Comparison of ENCODE assay signal across 8 cellular contexts in genomic region chr3:52004158-52004787, GRCh38. TPM values are rescaled to one million over a fixed set of nuclear protein-coding genes. Genes with fewer than 3 reads are reported as not detected.
DNase-seq lines count a peak whose midpoint lies in the region; ATAC-seq and TF ChIP-seq lines count a peak whose summit lies in the region.

No MANE protein-coding gene starts in this region.

- TF ChIP-seq CTCF in neural progenitor cell (IDR thresholded peaks at IDR 0.05), result peak; percentile 76

- no peak overlapping the region for H3K9ac ChIP-seq in neural progenitor cell

- H3K27ac ChIP-seq in neural progenitor cell, result no peak overlapping the region

- H3K27ac Mint-ChIP-seq in neural progenitor cell, result peak overlapping the region; percentile 99
- H3K27ac Mint-ChIP-seq in activated T-cell treated with anti-CD3 and anti-CD28 coated beads, Interleukin-2, amount 50 U/mL, for 24 hours, result no peak overlapping the region

- peak overlapping the region; percentile 45 for H3K4me3 ChIP-seq in neural progenitor cell

- peaks cover 47% of the 10 kb centered on the region for H3K4me1 ChIP-seq in neural progenitor cell

- H3K4me3 Mint-ChIP-seq in neural progenitor cell, result peak overlapping the region; percentile 61
- no peak overlapping the region for H3K4me3 Mint-ChIP-seq in activated T-cell treated with anti-CD3 and anti-CD28 coated beads, Interleukin-2, amount 50 U/mL, for 24 hours

- H3K27me3 Mint-ChIP-seq in neural progenitor cell (ENCODE audit: insufficient read depth, low read depth), result no peaks in the 10 kb centered on the region
- no peaks in the 10 kb centered on the region for H3K27me3 Mint-ChIP-seq in activated T-cell treated with anti-CD3 and anti-CD28 coated beads, Interleukin-2, amount 50 U/mL, for 24 hours

- H3K4me1 Mint-ChIP-seq in neural progenitor cell, result peaks cover 61% of the 10 kb centered on the region
- peaks cover 15% of the 10 kb centered on the region for H3K4me1 Mint-ChIP-seq in activated T-cell treated with anti-CD3 and anti-CD28 coated beads, Interleukin-2, amount 50 U/mL, for 24 hours (ENCODE audit: low read depth)

- H3K9me3 ChIP-seq in neural progenitor cell (ENCODE audit: low read depth), result no peaks in the 10 kb centered on the region

- H3K36me3 Mint-ChIP-seq in neural progenitor cell, result no peaks in the 10 kb centered on the region
- H3K36me3 Mint-ChIP-seq in activated T-cell treated with anti-CD3 and anti-CD28 coated beads, Interleukin-2, amount 50 U/mL, for 24 hours (ENCODE audit: low read depth), result no peaks in the 10 kb centered on the region

- no peaks in the 10 kb centered on the region for H3K27me3 ChIP-seq in neural progenitor cell

- H3K4me2 ChIP-seq in neural progenitor cell, result peak overlapping the region; percentile 72

- DNase-seq in EL (peak; percentile 41), NCI-H82 (lab: John Stamatoyannopoulos, UW) (peak; percentile 94), neural progenitor cell (ENCODE audit: low spot score) (peak; percentile 90)
- DNase-seq in activated naive CD4-positive, alpha-beta T cell treated with anti-CD3 and anti-CD28 coated beads, Interleukin-2, amount 50 U/mL, for 16 hours, result no peak
- no peak for DNase-seq in stimulated activated naive CD4-positive, alpha-beta T cell treated with Interleukin-2 at 50 U/mL for 16 hours (lab: John Stamatoyannopoulos, UW)
- DNase-seq in activated T-cell treated with anti-CD3 and anti-CD28 coated beads, Interleukin-2, amount 50 U/mL, for 24 hours, result no peak

- no peaks in the 10 kb centered on the region for H3K9me3 Mint-ChIP-seq in neural progenitor cell
- no peaks in the 10 kb centered on the region for H3K9me3 Mint-ChIP-seq in activated T-cell treated with anti-CD3 and anti-CD28 coated beads, Interleukin-2, amount 50 U/mL, for 24 hours

- H3K79me2 ChIP-seq in neural progenitor cell (ENCODE audit: low read depth), result no peaks in the 10 kb centered on the region

- H2AFZ ChIP-seq in neural progenitor cell (replicated peaks), result no peak overlapping the region

- peak; percentile 55 for ATAC-seq in esophagus mucosa
- no peak for ATAC-seq in GM19023 (IDR thresholded peaks at IDR 0.05; ENCODE audit: unreplicated experiment)

- no peaks in the 10 kb centered on the region for H3K36me3 ChIP-seq in neural progenitor cell

- no peaks in the 10 kb centered on the region for H4K20me1 ChIP-seq in neural progenitor cell (ENCODE audit: low read depth)

- H3F3A ChIP-seq in neural progenitor cell (ENCODE audit: low read depth), result peaks cover 28% of the 10 kb centered on the region

RNA-seq across cellular contexts. Expression of gene RPL29, which starts 8.6 kb away (rescaled TPM):
- total RNA-seq in esophagus mucosa (1,513 TPM), neural progenitor cell (ENCODE audit: low replicate concordance) (1,431 and 2,019 TPM in 2 replicates)

RNA-seq across cellular contexts. Expression of gene ACY1, which starts 20.9 kb away (rescaled TPM):
- total RNA-seq in esophagus mucosa (27.4 TPM), neural progenitor cell (ENCODE audit: low replicate concordance) (17.3 and 31.8 TPM in 2 replicates)

RNA-seq across cellular contexts. Expression of gene ABHD14A, which starts 29.4 kb away (rescaled TPM):
- 4.5 TPM for total RNA-seq in esophagus mucosa
- total RNA-seq in neural progenitor cell (ENCODE audit: low replicate concordance), result 4.0 and 14.7 TPM in 2 replicates

RNA-seq across cellular contexts. Expression of gene ABHD14B, which starts 30.4 kb away (rescaled TPM):
- total RNA-seq in esophagus mucosa, result 39.6 TPM
- total RNA-seq in neural progenitor cell (ENCODE audit: low replicate concordance), result 6.0 and 8.3 TPM in 2 replicates

RNA-seq across cellular contexts. Expression of gene PCBP4, which starts 37.0 kb away (rescaled TPM):
- 11.5 TPM for total RNA-seq in esophagus mucosa
- total RNA-seq in neural progenitor cell (ENCODE audit: low replicate concordance), result 30.5 and 82.3 TPM in 2 replicates

Comparison
In these comparisons a context has a peak if more than half of its experiments do, and no peak if none do; other contexts are left out.
1. DNase-seq: peak in EL (single experiment), NCI-H82 (single experiment) and neural progenitor cell (single experiment); none in activated naive CD4-positive, alpha-beta T cell treated with anti-CD3 and anti-CD28 coated beads, Interleukin-2, amount 50 U/mL, for 16 hours (single experiment), stimulated activated naive CD4-positive, alpha-beta T cell treated with Interleukin-2 at 50 U/mL for 16 hours (single experiment) and activated T-cell treated with anti-CD3 and anti-CD28 coated beads, Interleukin-2, amount 50 U/mL, for 24 hours (single experiment).